3 cellular contexts compared by ENCODE assay signal in genomic region chr12:60529723-60530122, GRCh38.
"Had no signal": no experiment of that assay in that cellular context is flagged by ENCODE, and none has a peak within 500 bp of the region (broad histone marks: within the 10 kb centered on the region; RNA-seq: fewer than 3 reads in every experiment).

No MANE protein-coding gene starts in this region.

- ATAC-seq: GM12878 had no signal

- DNase-seq: GDM1, GF-D8 had no signal

- H3K4me3 ChIP-seq: GM12878 had no signal
